ENCODE assay signal across 8 cellular contexts in genomic region chr7:30469303-30469702, GRCh38. TPM values are rescaled to one million over a fixed set of nuclear protein-coding genes. Genes with fewer than 3 reads are reported as not detected.
DNase-seq lines count a peak whose midpoint lies in the region; ATAC-seq and TF ChIP-seq lines count a peak whose summit lies in the region.

No MANE protein-coding gene starts in this region.

- H3K4me1 Mint-ChIP-seq in endodermal cell (peaks cover 32% of the 10 kb centered on the region), type B pancreatic cell (ENCODE audit: unreplicated experiment) (peaks cover 59% of the 10 kb centered on the region)

- H3K27me3 Mint-ChIP-seq in endodermal cell (ENCODE audit: insufficient read depth): peaks cover 29% of the 10 kb centered on the region
- H3K27me3 Mint-ChIP-seq in type B pancreatic cell: no peaks in the 10 kb centered on the region

- 16 to 34% methylated on average over 4 to 5 of the region's 5 CpGs for WGBS in endodermal cell (ENCODE audit: insufficient coverage in 1 of 2, insufficient read length in 1 of 2), 2 experiments

- peaks cover 30% of the 10 kb centered on the region for H3K27me3 ChIP-seq in endodermal cell (ENCODE audit: control insufficient read depth, insufficient read depth, low read length, poor library complexity, severe bottlenecking)

- in situ Hi-C loops in GM13977 (cut with MboI; ENCODE audit: low pct_unique_long_range_greater_than_20kb, low sequenced_read_pairs, unreplicated experiment): no loop called here

- no peak overlapping the region for H3K4me3 ChIP-seq in endodermal cell (ENCODE audit: low read length)

- H3K4me1 ChIP-seq in endodermal cell (ENCODE audit: control insufficient read depth, insufficient read depth, low read length): peaks cover 4% of the 10 kb centered on the region

- no peak overlapping the region for H3K4me3 Mint-ChIP-seq in endodermal cell
- H3K4me3 Mint-ChIP-seq in type B pancreatic cell: peak overlapping the region; percentile 67

- H3K27ac Mint-ChIP-seq in endodermal cell (peak overlapping the region; percentile 77), type B pancreatic cell (peak overlapping the region; percentile 94)

- no peaks in the 10 kb centered on the region for H3K9me3 Mint-ChIP-seq in endodermal cell
- no peaks in the 10 kb centered on the region for H3K9me3 Mint-ChIP-seq in type B pancreatic cell

- peak overlapping the region; percentile 69 for H3K27ac ChIP-seq in endodermal cell (ENCODE audit: low read depth, low read length)

- ATAC-seq in GM19452 (IDR thresholded peaks at IDR 0.05; ENCODE audit: unreplicated experiment) (no peak), GM19324 (IDR thresholded peaks at IDR 0.05; ENCODE audit: low FRiP score, unreplicated experiment) (no peak)

- H3K36me3 Mint-ChIP-seq in endodermal cell (ENCODE audit: low read depth) (no peaks in the 10 kb centered on the region), type B pancreatic cell (peaks cover 3% of the 10 kb centered on the region)

- H3K9ac ChIP-seq in endodermal cell (ENCODE audit: extremely low read depth, low read length, poor library complexity, severe bottlenecking): no peak overlapping the region

- DNase-seq in DMS153 (lab: John Stamatoyannopoulos, UW) (peak; percentile 64), NCI-H510A treated with DMSO at 0.1 percent for 48 hours (lab: John Stamatoyannopoulos, UW) (peak; percentile 69), endodermal cell (peak; percentile 90), medulla oblongata (ENCODE audit: extremely low spot score) (peak; percentile 50), type B pancreatic cell (ENCODE audit: extremely low spot score, unreplicated experiment) (peak; percentile 70), GM13977 (ENCODE audit: low spot score) (no peak)

- H3K9me3 ChIP-seq in endodermal cell (ENCODE audit: control insufficient read depth, low read length): no peaks in the 10 kb centered on the region

- H3K36me3 ChIP-seq in endodermal cell (ENCODE audit: control insufficient read depth, insufficient read depth, low read length): no peaks in the 10 kb centered on the region

- TF ChIP-seq CTCF in endodermal cell (conservative IDR thresholded peaks at IDR 0.05) (peak; percentile 69), type B pancreatic cell (conservative IDR thresholded peaks at IDR 0.05) (peak; percentile 37), GM13977 (IDR thresholded peaks at IDR 0.05; ENCODE audit: extremely low read depth, insufficient read depth, missing control alignments) (no peak)

RNA-seq across cellular contexts. Expression of gene NOD1, which starts 9.3 kb away (rescaled TPM):
- total RNA-seq in endodermal cell (1 to 10 TPM; 3.3 to 3.4 TPM), type B pancreatic cell (ENCODE audit: low replicate concordance) (10.9 and 11.4 TPM in 2 replicates)
- polyA plus RNA-seq in endodermal cell (2013, experiment 1 of 2): 6.3 TPM
- 6.3 TPM for polyA plus RNA-seq in endodermal cell (2013, experiment 2 of 2)

RNA-seq across cellular contexts. Expression of gene GGCT, which starts 35.3 kb away (rescaled TPM):
- 10 to 100 TPM; 46.4 to 48.9 TPM for total RNA-seq in endodermal cell
- 47.9 TPM for polyA plus RNA-seq in endodermal cell (2013, experiment 1 of 2)
- polyA plus RNA-seq in endodermal cell (2013, experiment 2 of 2): 44.2 TPM
- 72.6 and 105 TPM in 2 replicates for total RNA-seq in type B pancreatic cell (ENCODE audit: low replicate concordance)
